In genomic region chr14:68269136-68269535, GRCh38 we compare ENCODE assay signal across 12 cellular contexts.
DNase-seq lines count a peak whose midpoint lies in the region; ATAC-seq and TF ChIP-seq lines count a peak whose summit lies in the region.
"Had no signal": no experiment of that assay in that cellular context is flagged by ENCODE, and none has a peak within 500 bp of the region (broad histone marks: within the 10 kb centered on the region; RNA-seq: fewer than 3 reads in every experiment).

No MANE protein-coding gene starts in this region.

- peaks cover 0 to 41% (median 27%) of the 10 kb centered on the region in 4 donors for H3K4me1 ChIP-seq in tibial artery

- no peaks in the 10 kb centered on the region for H3K9me3 ChIP-seq in tibial artery

- H3K27ac Mint-ChIP-seq in IgD-negative memory B cell, result peak overlapping the region; percentile 81 to 96 (median 82)
- H3K27ac Mint-ChIP-seq in activated naive CD8-positive, alpha-beta T cell, result peak overlapping the region; percentile 73
- H3K27ac Mint-ChIP-seq in mesothelial cell of epicardium, result peak overlapping the region; percentile 87

- H3K4me1 Mint-ChIP-seq in IgD-negative memory B cell (peaks cover 62 to 70% (median 62%) of the 10 kb centered on the region in 3 donors), mesothelial cell of epicardium (peaks cover 57% of the 10 kb centered on the region)
- peaks cover 54% of the 10 kb centered on the region for H3K4me1 Mint-ChIP-seq in activated naive CD8-positive, alpha-beta T cell (ENCODE audit: low read depth)

- no peak for DNase-seq in mesothelial cell of epicardium (ENCODE audit: low spot score in 2 of 2, unreplicated experiment in 2 of 2)
- no peak for DNase-seq in tibial artery
- DNase-seq in NCI-H1436 treated with DMSO at 0.1 percent for 48 hours (lab: John Stamatoyannopoulos, UW), result no peak
- no peak for DNase-seq in NCI-H510A (lab: John Stamatoyannopoulos, UW)
- DNase-seq: activated naive CD4-positive, alpha-beta T cell treated with anti-CD3 and anti-CD28 coated beads, Interleukin-2, amount 50 U/mL, for 16 hours; DND-41; SHP77; stimulated activated CD4-positive, alpha-beta T cell treated with anti-CD3 and anti-CD28 coated beads, Interleukin-1b, Interleukin-23, amount 100 ng/mL, for 48 hours had no signal

- H3K4me3 Mint-ChIP-seq in IgD-negative memory B cell, result peak overlapping the region in 3 of 4 donors; percentile 42 to 73 (median 47)
- H3K4me3 Mint-ChIP-seq in activated naive CD8-positive, alpha-beta T cell, result no peak overlapping the region
- H3K4me3 Mint-ChIP-seq in mesothelial cell of epicardium, result no peak overlapping the region

- no peak overlapping the region for H3K4me3 ChIP-seq in tibial artery

- peak overlapping the region; percentile 35 to 58 for H3K27ac ChIP-seq in tibial artery

- intact Hi-C loops in tibial artery (cut with DNase I; ENCODE audit: low total_unique reads), result no loop called here

- TF ChIP-seq CTCF in mesothelial cell of epicardium (IDR thresholded peaks at IDR 0.05; ENCODE audit: unreplicated experiment) (no peak), tibial artery (IDR thresholded peaks at IDR 0.05) (no peak)

- H3K36me3 Mint-ChIP-seq in IgD-negative memory B cell (peaks cover 3% of the 10 kb centered on the region), mesothelial cell of epicardium (no peaks in the 10 kb centered on the region)
- H3K36me3 Mint-ChIP-seq in activated naive CD8-positive, alpha-beta T cell, result peaks cover 2% of the 10 kb centered on the region

- ATAC-seq in GM19455 (IDR thresholded peaks at IDR 0.05; ENCODE audit: unreplicated experiment), result no peak
- ATAC-seq: HepG2 had no signal

- H3K9me3 Mint-ChIP-seq in IgD-negative memory B cell, result no peaks in the 10 kb centered on the region
- no peaks in the 10 kb centered on the region for H3K9me3 Mint-ChIP-seq in activated naive CD8-positive, alpha-beta T cell (ENCODE audit: low read depth)
- H3K9me3 Mint-ChIP-seq in mesothelial cell of epicardium, result no peaks in the 10 kb centered on the region

- H3K27me3 ChIP-seq in tibial artery, result no peaks in the 10 kb centered on the region

- H3K27me3 Mint-ChIP-seq in IgD-negative memory B cell (no peaks in the 10 kb centered on the region), mesothelial cell of epicardium (ENCODE audit: low read depth) (no peaks in the 10 kb centered on the region)
- H3K27me3 Mint-ChIP-seq in activated naive CD8-positive, alpha-beta T cell, result no peaks in the 10 kb centered on the region

- no peaks in the 10 kb centered on the region for H3K36me3 ChIP-seq in tibial artery

Comparison
In these comparisons a context has a peak if more than half of its experiments do, and no peak if none do; other contexts are left out.
1. H3K4me3 Mint-ChIP-seq: peak in IgD-negative memory B cell (3 of 4); none in activated naive CD8-positive, alpha-beta T cell (single experiment) and mesothelial cell of epicardium (single experiment).
2. Peak in every context shown above with its lines, with median percentiles within 50 percentile points of each other: H3K27ac Mint-ChIP-seq.